16 cellular contexts compared by ENCODE assay signal in genomic region chr2:232375164-232375563, GRCh38. TPM values are rescaled to one million over a fixed set of nuclear protein-coding genes. Genes with fewer than 3 reads are reported as not detected.
DNase-seq lines count a peak whose midpoint lies in the region; ATAC-seq and TF ChIP-seq lines count a peak whose summit lies in the region.
"Had no signal": no experiment of that assay in that cellular context is flagged by ENCODE, and none has a peak within 500 bp of the region (broad histone marks: within the 10 kb centered on the region; RNA-seq: fewer than 3 reads in every experiment).

No MANE protein-coding gene starts in this region.

- ATAC-seq in HG02938 (IDR thresholded peaks at IDR 0.05; ENCODE audit: unreplicated experiment) (no peak), HG03354 (IDR thresholded peaks at IDR 0.05; ENCODE audit: poor library complexity, severe bottlenecking, unreplicated experiment) (no peak)

- no peak overlapping the region for H3K9ac ChIP-seq in NT2/D1 (ENCODE audit: insufficient read length, low read depth)
- H3K9ac ChIP-seq: BLaER1 had no signal

- DNase-seq in cardiac septum (ENCODE audit: low spot score) (peak; percentile 19), left ventricle myocardium inferior (no peak), NT2/D1 (ENCODE audit: low read depth, low spot score) (peak; percentile 59), iPS-NIHi11 (ENCODE audit: low spot score) (peak; percentile 30), sigmoid colon (peak; percentile 42), ureter (ENCODE audit: low spot score) (no peak)
- DNase-seq: AML-193; Caco-2; CD8-positive, alpha-beta memory T cell; GF-D8 had no signal

- H3K27me3 ChIP-seq in left ventricle myocardium inferior (ENCODE audit: low read depth) (peaks cover 62% of the 10 kb centered on the region), NT2/D1 (ENCODE audit: insufficient read depth, insufficient read length) (no peaks in the 10 kb centered on the region), sigmoid colon (peaks cover 0 to 4% (median 0%) of the 10 kb centered on the region in 3 donors)
- H3K27me3 ChIP-seq: BLaER1 had no signal

- H3K4me1 ChIP-seq in left ventricle myocardium inferior = no peaks in the 10 kb centered on the region
- H3K4me1 ChIP-seq in NT2/D1 (ENCODE audit: insufficient read depth, insufficient read length) = peaks cover 6% of the 10 kb centered on the region
- no peaks in the 10 kb centered on the region for H3K4me1 ChIP-seq in sigmoid colon
- H3K4me1 ChIP-seq: Caco-2 had no signal

- H3K9me3 ChIP-seq in left ventricle myocardium inferior (replicated peaks) (no peaks in the 10 kb centered on the region), NT2/D1 (ENCODE audit: insufficient read depth, low read length) (no peaks in the 10 kb centered on the region), sigmoid colon (no peaks in the 10 kb centered on the region)
- H3K9me3 ChIP-seq: BLaER1, Caco-2 had no signal

- H3K27ac ChIP-seq in left ventricle myocardium inferior (replicated peaks) = no peak overlapping the region
- no peak overlapping the region for H3K27ac ChIP-seq in sigmoid colon
- H3K27ac ChIP-seq: 22Rv1, BLaER1, HL-60 had no signal

- TF ChIP-seq CTCF in left ventricle myocardium inferior (IDR thresholded peaks at IDR 0.05; ENCODE audit: borderline replicate concordance) (no peak), sigmoid colon (IDR thresholded peaks at IDR 0.05) (no peak)

- WGBS in sigmoid colon, 2 donors = 82 to 83% methylated on average over 12 of the region's 12 CpGs

- TF ChIP-seq EP300 in sigmoid colon (IDR thresholded peaks at IDR 0.05) = no peak

- no peaks in the 10 kb centered on the region for H3K36me3 ChIP-seq in left ventricle myocardium inferior
- H3K36me3 ChIP-seq in NT2/D1 (ENCODE audit: insufficient read depth, insufficient read length, low read length) = no peaks in the 10 kb centered on the region
- no peaks in the 10 kb centered on the region for H3K36me3 ChIP-seq in sigmoid colon
- H3K36me3 ChIP-seq: BLaER1 had no signal

- TF ChIP-seq POLR2A in sigmoid colon (IDR thresholded peaks at IDR 0.05) = no peak

- H3K4me3 ChIP-seq in left ventricle myocardium inferior (no peak overlapping the region), NT2/D1 (ENCODE audit: insufficient read length, low read depth) (no peak overlapping the region), sigmoid colon (no peak overlapping the region)
- H3K4me3 ChIP-seq: BLaER1 had no signal

- intact Hi-C loops in cardiac septum (cut with DNase I) (no loop called here), left ventricle myocardium inferior (cut with micrococcal nuclease) (no loop called here), sigmoid colon (cut with DNase I) (no loop called here)

RNA-seq across cellular contexts. Expression of gene ALPP, which starts 3.4 kb away (rescaled TPM):
- total RNA-seq in cardiac septum (not detected), left ventricle myocardium inferior (not detected), sigmoid colon (not detected), ureter (not detected)
- polyA plus RNA-seq in sigmoid colon = under 1 TPM in 1 of 3 donors, not detected in 2; 0.03 TPM
- total RNA-seq: CD8-positive, alpha-beta memory T cell had no signal
- polyA plus RNA-seq: CD8-positive, alpha-beta memory T cell; IgD-negative memory B cell had no signal

RNA-seq across cellular contexts. Expression of gene ALPG, which starts 31.5 kb away (rescaled TPM):
- total RNA-seq in cardiac septum (not detected), left ventricle myocardium inferior (not detected), sigmoid colon (not detected), ureter (not detected)
- polyA plus RNA-seq in sigmoid colon = under 1 TPM in 1 of 3 donors, not detected in 2; 0.10 TPM
- total RNA-seq: CD8-positive, alpha-beta memory T cell had no signal
- polyA plus RNA-seq: CD8-positive, alpha-beta memory T cell; IgD-negative memory B cell had no signal

Comparison
In these comparisons a context has a peak if more than half of its experiments do, and no peak if none do; other contexts are left out.
1. DNase-seq: peak in cardiac septum (single experiment), NT2/D1 (single experiment), iPS-NIHi11 (single experiment) and sigmoid colon (single experiment); none in left ventricle myocardium inferior (single experiment) and ureter (single experiment).